ENCODE assay signal across 9 cellular contexts in genomic region chr2:221791840-221792239, GRCh38.
"Had no signal": no experiment of that assay in that cellular context is flagged by ENCODE, and none has a peak within 500 bp of the region (broad histone marks: within the 10 kb centered on the region; RNA-seq: fewer than 3 reads in every experiment).

No MANE protein-coding gene starts in this region.

- H3K36me3 ChIP-seq: neural progenitor cell, sigmoid colon, thyroid gland had no signal

- H2AFZ ChIP-seq: neural progenitor cell had no signal

- ATAC-seq: activated CD4-positive, CD25-positive, alpha-beta regulatory T cell treated with anti-CD3 and anti-CD28 coated beads, Interleukin-2, amount 50 U/mL, for 24 hours had no signal

- H3K9me3 ChIP-seq: sigmoid colon, thyroid gland had no signal

- H3K27me3 ChIP-seq: neural progenitor cell, sigmoid colon, thyroid gland had no signal

- H3K27ac ChIP-seq: neural progenitor cell, sigmoid colon, thyroid gland had no signal

- H3K9ac ChIP-seq: neural progenitor cell had no signal

- H3K4me3 ChIP-seq: neural progenitor cell, sigmoid colon, thyroid gland had no signal

- H3K4me2 ChIP-seq: neural progenitor cell had no signal

- DNase-seq: activated naive CD4-positive, alpha-beta T cell treated with anti-CD3 and anti-CD28 coated beads, Interleukin-2, amount 50 U/mL, for 16 hours; cortex of kidney; effector CD4-positive, alpha-beta T cell; naive B cell; sigmoid colon; stimulated activated CD4-positive, alpha-beta T cell treated with anti-CD3 and anti-CD28 coated beads, Interleukin-1b, Interleukin-23, amount 100 ng/mL, for 48 hours; thyroid gland had no signal

- H3K4me1 ChIP-seq: sigmoid colon had no signal
